8 cellular contexts compared by ENCODE assay signal in the genomic region with DNA sequence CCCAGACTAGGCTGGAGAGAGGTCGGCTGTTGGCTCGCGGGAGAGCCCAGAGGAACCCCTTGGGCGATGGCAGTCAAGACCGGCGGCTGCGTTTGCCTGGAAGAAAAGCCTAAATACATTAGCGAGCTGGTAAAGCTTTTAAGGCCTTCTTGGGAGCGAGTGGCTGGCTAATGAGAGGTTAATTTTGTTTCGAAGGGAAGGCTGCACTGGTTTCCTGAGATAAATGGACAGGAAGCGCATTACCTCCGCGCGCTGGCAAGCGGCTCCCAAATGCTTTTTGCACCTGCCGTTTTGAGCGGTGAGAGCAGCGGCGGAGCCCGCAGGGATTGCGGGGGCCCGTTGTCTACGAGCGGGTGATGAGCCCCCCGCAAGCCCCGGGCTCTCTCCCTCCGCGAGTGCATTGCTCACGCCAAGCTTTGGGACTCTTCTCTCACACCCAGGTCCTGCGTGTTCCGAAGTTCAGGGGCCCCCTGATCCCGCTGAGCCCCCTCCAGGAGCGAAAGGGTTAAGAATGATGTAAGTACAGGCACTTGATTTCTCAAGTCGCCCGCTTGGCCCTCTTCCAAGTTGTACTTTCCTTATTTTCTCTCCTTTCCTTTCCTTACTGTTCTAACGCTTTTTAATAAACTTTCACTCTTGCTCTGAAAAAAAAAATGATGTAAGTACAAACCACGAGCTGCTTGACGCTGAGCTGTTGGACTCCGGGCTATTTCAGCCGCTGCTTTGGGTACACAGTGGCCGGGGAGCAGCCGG. TPM values are rescaled to one million over a fixed set of nuclear protein-coding genes. Genes with fewer than 3 reads are reported as not detected.
DNase-seq lines count a peak whose midpoint lies in the region; ATAC-seq and TF ChIP-seq lines count a peak whose summit lies in the region.

No MANE protein-coding gene starts in this region.

- H3K9me3 ChIP-seq in CD4-positive, alpha-beta memory T cell (ENCODE audit: control insufficient read depth in 1 of 2, low read length in 2 of 2): no peaks in the 10 kb centered on the region
- H3K9me3 ChIP-seq in HUES48 (ENCODE audit: control insufficient read depth, insufficient read depth, low read length): no peaks in the 10 kb centered on the region
- H3K9me3 ChIP-seq in SJCRH30 (replicated peaks): no peaks in the 10 kb centered on the region
- H3K9me3 ChIP-seq in mammary epithelial cell (replicated peaks; ENCODE audit: insufficient read depth, low read length): no peaks in the 10 kb centered on the region

- peak overlapping the region; percentile 22 for H3K27ac ChIP-seq in CD4-positive, alpha-beta memory T cell (ENCODE audit: low read depth, low read length)
- H3K27ac ChIP-seq in HUES48 (ENCODE audit: low read depth, low read length) (peak overlapping the region; percentile 72), SJCRH30 (peak overlapping the region; percentile 87), mammary epithelial cell (ENCODE audit: insufficient read depth, low read depth, low read length) (peak overlapping the region; percentile 35)

- H3K4me3 ChIP-seq in CD4-positive, alpha-beta memory T cell (ENCODE audit: low read length in 2 of 2): peak overlapping the region; percentile 43 to 52
- H3K4me3 ChIP-seq in HUES48 (ENCODE audit: low read depth, low read length): peak overlapping the region; percentile 78
- peak overlapping the region; percentile 92 for H3K4me3 ChIP-seq in SJCRH30
- H3K4me3 ChIP-seq in mammary epithelial cell (replicated peaks in 1 of 3; ENCODE audit: insufficient read depth in 1 of 3, low read depth in 2 of 3, low read length in 3 of 3): peak overlapping the region; percentile 62 to 73 (median 65)

- H3K27me3 Mint-ChIP-seq in CD4-positive, alpha-beta memory T cell: peaks cover 15 to 16% of the 10 kb centered on the region in 2 donors

- no peak for TF ChIP-seq CTCF in mammary epithelial cell (conservative IDR thresholded peaks at IDR 0.05 in 1 of 2, IDR thresholded peaks at IDR 0.05 in 1 of 2; ENCODE audit: extremely low read depth in 1 of 2, insufficient read depth in 1 of 2, low read depth in 1 of 2, low read length in 2 of 2)

- no TSS peak for BruUV-seq in mammary epithelial cell (replicated peaks; lab: Mats Ljungman, UMichigan)

- H3K79me2 ChIP-seq in mammary epithelial cell (ENCODE audit: insufficient read depth, low read length): peaks cover 18% of the 10 kb centered on the region

- dilution Hi-C loops in mammary epithelial cell (cut with HindIII; ENCODE audit: low sequenced_read_pairs): no loop called here

- peak overlapping the region; percentile 94 for H2AFZ ChIP-seq in mammary epithelial cell (ENCODE audit: low read depth, low read length)

- in situ Hi-C loops in mammary epithelial cell (cut with MboI; ENCODE audit: low sequenced_read_pairs in 2 of 2): loop anchor here in 1 of 2 donors (25.0 kb wide), 1 partner anchor 308 kb away; no protein-coding TSS in a partner anchor

- peak in 4 of 5 donors; percentile 20 to 52 (median 24) for DNase-seq in CD4-positive, alpha-beta memory T cell
- DNase-seq in SJCRH30 (peak; percentile 56 to 74), mammary epithelial cell (peak; percentile 28), kidney glomerular epithelial cell (lab: John Stamatoyannopoulos, UW) (peak; percentile 63)
- peak; percentile 25 to 41 for DNase-seq in stimulated activated CD4-positive, alpha-beta T cell treated with anti-CD3 and anti-CD28 coated beads, Interleukin-2, amount 100 ng/mL, for 24 hours

- H3K4me1 Mint-ChIP-seq in CD4-positive, alpha-beta memory T cell: peaks cover 33 to 70% (median 40%) of the 10 kb centered on the region in 4 donors

- no peaks in the 10 kb centered on the region for H4K20me1 ChIP-seq in mammary epithelial cell (ENCODE audit: insufficient read depth, low read length)

- H3K9ac ChIP-seq in HUES48 (ENCODE audit: low read depth, low read length) (peak overlapping the region; percentile 56), mammary epithelial cell (ENCODE audit: insufficient read depth, low read length) (peak overlapping the region; percentile 61)

- intact Hi-C loops in CD4-positive, alpha-beta memory T cell (cut with micrococcal nuclease): loop anchor here (2.0 to 10.0 kb wide), 4 partner anchors 316 to 1963 kb away; a partner anchor contains a TSS
- intact Hi-C loops in mammary epithelial cell (cut with micrococcal nuclease): loop anchor here (2.0 to 10.0 kb wide), 8 partner anchors 157 to 1588 kb away; a partner anchor contains a TSS

- peak overlapping the region; percentile 75 to 91 (median 89) for H3K27ac Mint-ChIP-seq in CD4-positive, alpha-beta memory T cell

- peaks cover 0 to 4% (median 0%) of the 10 kb centered on the region in 8 donors for H3K9me3 Mint-ChIP-seq in CD4-positive, alpha-beta memory T cell

- ATAC-seq in GM21528 (IDR thresholded peaks at IDR 0.05; ENCODE audit: low FRiP score, unreplicated experiment) (no peak), HG02623 (IDR thresholded peaks at IDR 0.05; ENCODE audit: unreplicated experiment) (no peak)

- peak overlapping the region; percentile 88 to 99 (median 94) for H3K4me3 Mint-ChIP-seq in CD4-positive, alpha-beta memory T cell

- peaks cover 43% of the 10 kb centered on the region for H3K4me1 ChIP-seq in CD4-positive, alpha-beta memory T cell (ENCODE audit: insufficient read depth, low read length)
- H3K4me1 ChIP-seq in HUES48 (ENCODE audit: control insufficient read depth, insufficient read depth, low read length) (peaks cover 30% of the 10 kb centered on the region), SJCRH30 (no peaks in the 10 kb centered on the region; the same call in 1 of the 2 replicates), mammary epithelial cell (ENCODE audit: insufficient read depth, low read length) (peaks cover 30% of the 10 kb centered on the region)

- H3K36me3 Mint-ChIP-seq in CD4-positive, alpha-beta memory T cell: peaks cover 0 to 16% of the 10 kb centered on the region in 2 donors

- POLR2A ChIA-PET in CD4-positive, alpha-beta memory T cell (lab: Charles Lee; ENCODE audit: partially characterized antibody): interaction anchor here (1.5 to 1.9 kb wide), 3 partner anchors 9 to 159 kb away, joined by 3 to 9 read pairs (median 4); a partner anchor contains a TSS

- 0% methylated on average over 15 of the region's 42 CpGs for WGBS in mammary epithelial cell (ENCODE audit: low coverage, missing lambda C conversion rate)

- H3K36me3 ChIP-seq in CD4-positive, alpha-beta memory T cell (ENCODE audit: insufficient read depth, low read length): no peaks in the 10 kb centered on the region
- H3K36me3 ChIP-seq in HUES48 (ENCODE audit: control insufficient read depth, insufficient read depth, low read length): no peaks in the 10 kb centered on the region
- peaks cover 3% of the 10 kb centered on the region for H3K36me3 ChIP-seq in SJCRH30
- no peaks in the 10 kb centered on the region for H3K36me3 ChIP-seq in mammary epithelial cell (ENCODE audit: insufficient read depth, low read length)

- CTCF ChIA-PET in CD4-positive, alpha-beta memory T cell (lab: Charles Lee; ENCODE audit: partially characterized antibody): interaction anchor here (0.6 to 6.9 kb wide), 21 partner anchors 10 to 1590 kb away, joined by 3 to 97 read pairs (median 4); a partner anchor contains a TSS
- CTCF ChIA-PET in mammary epithelial cell (lab: Charles Lee; ENCODE audit: low non-redundant PET): interaction anchor here (0.6 to 0.7 kb wide), 2 partner anchors 33 to 291 kb away, joined by 3 to 6 read pairs; no protein-coding TSS in a partner anchor

- peak overlapping the region; percentile 100 for H3K4me2 ChIP-seq in mammary epithelial cell (ENCODE audit: insufficient read depth, low read depth, low read length)

- peaks cover 18% of the 10 kb centered on the region for H3K27me3 ChIP-seq in CD4-positive, alpha-beta memory T cell (ENCODE audit: insufficient read depth, low read length)
- H3K27me3 ChIP-seq in HUES48 (ENCODE audit: control insufficient read depth, insufficient read depth, low read length): peaks cover 31% of the 10 kb centered on the region
- H3K27me3 ChIP-seq in SJCRH30: no peaks in the 10 kb centered on the region
- H3K27me3 ChIP-seq in mammary epithelial cell (ENCODE audit: insufficient read depth, low read length): no peaks in the 10 kb centered on the region

RNA-seq across cellular contexts. Expression of a gene that starts 3.1 kb away (rescaled TPM):
- total RNA-seq in CD4-positive, alpha-beta memory T cell: 10 to 100 TPM; 16.5 to 17.0 TPM
- polyA plus RNA-seq in CD4-positive, alpha-beta memory T cell: 1 to 10 TPM; 5.4 to 7.7 TPM
- 41.2 and 46.9 TPM in 2 replicates for total RNA-seq in SJCRH30 (2014; rRNA removed; shearing (Covaris generic))
- total RNA-seq in mammary epithelial cell: 10 to 100 TPM; 22.3 to 24.8 TPM
- polyA plus RNA-seq in mammary epithelial cell: 11.1 TPM
- polyA minus RNA-seq in mammary epithelial cell: 25.6 TPM

Comparison
In these comparisons a context has a peak if more than half of its experiments do, and no peak if none do; other contexts are left out.
1. H3K27ac ChIP-seq: peak in every context shown above with its lines; median percentile 87 in SJCRH30; 72 in HUES48; 35 in mammary epithelial cell; 22 in CD4-positive, alpha-beta memory T cell.